Comparison of ENCODE assay signal across 1 cellular context in the genomic region with DNA sequence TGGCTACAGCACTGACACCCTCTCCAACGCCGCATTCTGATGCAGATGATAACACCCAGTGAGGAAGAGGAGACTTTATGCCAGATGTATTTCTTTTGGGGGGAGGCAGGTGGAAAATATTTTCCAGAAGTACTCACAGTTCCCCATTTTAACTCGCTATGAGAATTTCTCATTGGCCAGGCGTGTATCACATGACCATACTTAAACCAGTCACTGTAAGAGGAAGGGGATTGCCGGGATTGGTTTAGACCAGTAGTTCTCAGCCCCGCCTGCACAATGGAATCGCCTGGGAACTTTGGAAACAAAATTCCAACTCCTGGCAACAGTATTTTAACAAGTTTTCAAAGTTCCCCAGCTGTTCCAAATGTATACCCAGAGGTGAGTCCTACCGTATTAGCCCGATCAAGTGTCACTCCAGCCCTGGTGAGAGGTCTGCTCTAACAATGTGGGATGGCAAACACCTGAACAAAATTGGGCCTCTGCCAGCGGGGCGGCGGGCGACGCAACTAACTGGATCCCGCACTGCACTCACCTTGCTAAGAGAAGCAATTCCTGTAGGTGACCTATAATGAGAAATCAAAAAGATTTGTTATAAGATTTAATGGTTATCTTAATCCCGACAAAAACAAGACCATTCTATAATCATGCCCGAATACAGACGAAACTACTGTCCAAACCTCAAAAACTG.
TF ChIP-seq lines count a peak whose summit lies in the region.

No MANE protein-coding gene starts in this region.

TF ChIP-seq in HepG2, 621 proteins besides CTCF, POLR2A, EP300 and RAD21 (continued from another document):
- no peak for TF ChIP-seq ZNF253 (CRISPR knock-in tag; IDR thresholded peaks at IDR 0.05; ENCODE audit: borderline replicate concordance)
- TF ChIP-seq ZNF160 (CRISPR knock-in tag; IDR thresholded peaks at IDR 0.05): no peak
- no peak for TF ChIP-seq ELF3 (CRISPR knock-in tag; IDR thresholded peaks at IDR 0.05)
- TF ChIP-seq ZSCAN21 (CRISPR knock-in tag; IDR thresholded peaks at IDR 0.05; ENCODE audit: borderline replicate concordance): no peak
- no peak for TF ChIP-seq TGIF2 (CRISPR knock-in tag; IDR thresholded peaks at IDR 0.05)
- TF ChIP-seq, protein P1, sequence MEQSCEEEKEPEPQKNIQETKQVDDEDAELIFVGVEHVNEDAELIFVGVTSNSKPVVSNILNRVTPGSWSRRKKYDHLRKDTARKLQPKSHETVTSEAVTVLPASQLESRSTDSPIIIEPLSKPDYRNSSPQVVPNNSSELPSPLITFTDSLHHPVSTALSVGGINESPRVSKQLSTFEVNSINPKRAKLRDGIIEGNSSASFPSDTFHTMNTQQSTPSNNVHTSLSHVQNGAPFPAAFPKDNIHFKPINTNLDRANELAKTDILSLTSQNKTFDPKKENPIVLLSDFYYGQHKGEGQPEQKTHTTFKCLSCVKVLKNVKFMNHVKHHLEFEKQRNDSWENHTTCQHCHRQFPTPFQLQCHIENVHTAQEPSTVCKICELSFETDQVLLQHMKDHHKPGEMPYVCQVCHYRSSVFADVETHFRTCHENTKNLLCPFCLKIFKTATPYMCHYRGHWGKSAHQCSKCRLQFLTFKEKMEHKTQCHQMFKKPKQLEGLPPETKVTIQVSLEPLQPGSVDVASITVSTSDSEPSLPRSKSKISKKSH (CRISPR knock-in tag; IDR thresholded peaks at IDR 0.05; ENCODE audit: borderline replicate concordance): no peak
- no peak for TF ChIP-seq KMT2B (CRISPR knock-in tag; IDR thresholded peaks at IDR 0.05)
- TF ChIP-seq ZFP36L2 (CRISPR knock-in tag; IDR thresholded peaks at IDR 0.05): no peak
- TF ChIP-seq ZNF546 (CRISPR knock-in tag; conservative IDR thresholded peaks at IDR 0.05): no peak
- no peak for TF ChIP-seq YEATS2 (CRISPR knock-in tag; IDR thresholded peaks at IDR 0.05; ENCODE audit: borderline replicate concordance)
- TF ChIP-seq, protein P2, sequence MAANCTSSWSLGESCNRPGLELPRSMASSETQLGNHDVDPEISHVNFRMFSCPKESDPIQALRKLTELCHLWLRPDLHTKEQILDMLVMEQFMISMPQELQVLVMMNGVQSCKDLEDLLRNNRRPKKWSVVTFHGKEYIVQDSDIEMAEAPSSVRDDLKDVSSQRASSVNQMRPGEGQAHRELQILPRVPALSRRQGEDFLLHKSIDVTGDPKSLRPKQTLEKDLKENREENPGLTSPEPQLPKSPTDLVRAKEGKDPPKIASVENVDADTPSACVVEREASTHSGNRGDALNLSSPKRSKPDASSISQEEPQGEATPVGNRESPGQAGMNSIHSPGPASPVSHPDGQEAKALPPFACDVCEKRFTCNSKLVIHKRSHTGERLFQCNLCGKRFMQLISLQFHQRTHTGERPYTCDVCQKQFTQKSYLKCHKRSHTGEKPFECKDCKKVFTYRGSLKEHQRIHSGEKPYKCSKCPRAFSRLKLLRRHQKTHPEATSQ (CRISPR knock-in tag; IDR thresholded peaks at IDR 0.05; ENCODE audit: borderline replicate concordance): no peak
- TF ChIP-seq, protein P3, sequence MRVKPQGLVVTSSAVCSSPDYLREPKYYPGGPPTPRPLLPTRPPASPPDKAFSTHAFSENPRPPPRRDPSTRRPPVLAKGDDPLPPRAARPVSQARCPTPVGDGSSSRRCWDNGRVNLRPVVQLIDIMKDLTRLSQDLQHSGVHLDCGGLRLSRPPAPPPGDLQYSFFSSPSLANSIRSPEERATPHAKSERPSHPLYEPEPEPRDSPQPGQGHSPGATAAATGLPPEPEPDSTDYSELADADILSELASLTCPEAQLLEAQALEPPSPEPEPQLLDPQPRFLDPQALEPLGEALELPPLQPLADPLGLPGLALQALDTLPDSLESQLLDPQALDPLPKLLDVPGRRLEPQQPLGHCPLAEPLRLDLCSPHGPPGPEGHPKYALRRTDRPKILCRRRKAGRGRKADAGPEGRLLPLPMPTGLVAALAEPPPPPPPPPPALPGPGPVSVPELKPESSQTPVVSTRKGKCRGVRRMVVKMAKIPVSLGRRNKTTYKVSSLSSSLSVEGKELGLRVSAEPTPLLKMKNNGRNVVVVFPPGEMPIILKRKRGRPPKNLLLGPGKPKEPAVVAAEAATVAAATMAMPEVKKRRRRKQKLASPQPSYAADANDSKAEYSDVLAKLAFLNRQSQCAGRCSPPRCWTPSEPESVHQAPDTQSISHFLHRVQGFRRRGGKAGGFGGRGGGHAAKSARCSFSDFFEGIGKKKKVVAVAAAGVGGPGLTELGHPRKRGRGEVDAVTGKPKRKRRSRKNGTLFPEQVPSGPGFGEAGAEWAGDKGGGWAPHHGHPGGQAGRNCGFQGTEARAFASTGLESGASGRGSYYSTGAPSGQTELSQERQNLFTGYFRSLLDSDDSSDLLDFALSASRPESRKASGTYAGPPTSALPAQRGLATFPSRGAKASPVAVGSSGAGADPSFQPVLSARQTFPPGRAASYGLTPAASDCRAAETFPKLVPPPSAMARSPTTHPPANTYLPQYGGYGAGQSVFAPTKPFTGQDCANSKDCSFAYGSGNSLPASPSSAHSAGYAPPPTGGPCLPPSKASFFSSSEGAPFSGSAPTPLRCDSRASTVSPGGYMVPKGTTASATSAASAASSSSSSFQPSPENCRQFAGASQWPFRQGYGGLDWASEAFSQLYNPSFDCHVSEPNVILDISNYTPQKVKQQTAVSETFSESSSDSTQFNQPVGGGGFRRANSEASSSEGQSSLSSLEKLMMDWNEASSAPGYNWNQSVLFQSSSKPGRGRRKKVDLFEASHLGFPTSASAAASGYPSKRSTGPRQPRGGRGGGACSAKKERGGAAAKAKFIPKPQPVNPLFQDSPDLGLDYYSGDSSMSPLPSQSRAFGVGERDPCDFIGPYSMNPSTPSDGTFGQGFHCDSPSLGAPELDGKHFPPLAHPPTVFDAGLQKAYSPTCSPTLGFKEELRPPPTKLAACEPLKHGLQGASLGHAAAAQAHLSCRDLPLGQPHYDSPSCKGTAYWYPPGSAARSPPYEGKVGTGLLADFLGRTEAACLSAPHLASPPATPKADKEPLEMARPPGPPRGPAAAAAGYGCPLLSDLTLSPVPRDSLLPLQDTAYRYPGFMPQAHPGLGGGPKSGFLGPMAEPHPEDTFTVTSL (CRISPR knock-in tag; IDR thresholded peaks at IDR 0.05; ENCODE audit: borderline replicate concordance): no peak
- no peak for TF ChIP-seq ZNF792 (CRISPR knock-in tag; IDR thresholded peaks at IDR 0.05)
- TF ChIP-seq, protein P4, sequence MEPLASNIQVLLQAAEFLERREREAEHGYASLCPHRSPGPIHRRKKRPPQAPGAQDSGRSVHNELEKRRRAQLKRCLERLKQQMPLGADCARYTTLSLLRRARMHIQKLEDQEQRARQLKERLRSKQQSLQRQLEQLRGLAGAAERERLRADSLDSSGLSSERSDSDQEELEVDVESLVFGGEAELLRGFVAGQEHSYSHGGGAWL (CRISPR knock-in tag; IDR thresholded peaks at IDR 0.05): no peak
- TF ChIP-seq, protein P5, sequence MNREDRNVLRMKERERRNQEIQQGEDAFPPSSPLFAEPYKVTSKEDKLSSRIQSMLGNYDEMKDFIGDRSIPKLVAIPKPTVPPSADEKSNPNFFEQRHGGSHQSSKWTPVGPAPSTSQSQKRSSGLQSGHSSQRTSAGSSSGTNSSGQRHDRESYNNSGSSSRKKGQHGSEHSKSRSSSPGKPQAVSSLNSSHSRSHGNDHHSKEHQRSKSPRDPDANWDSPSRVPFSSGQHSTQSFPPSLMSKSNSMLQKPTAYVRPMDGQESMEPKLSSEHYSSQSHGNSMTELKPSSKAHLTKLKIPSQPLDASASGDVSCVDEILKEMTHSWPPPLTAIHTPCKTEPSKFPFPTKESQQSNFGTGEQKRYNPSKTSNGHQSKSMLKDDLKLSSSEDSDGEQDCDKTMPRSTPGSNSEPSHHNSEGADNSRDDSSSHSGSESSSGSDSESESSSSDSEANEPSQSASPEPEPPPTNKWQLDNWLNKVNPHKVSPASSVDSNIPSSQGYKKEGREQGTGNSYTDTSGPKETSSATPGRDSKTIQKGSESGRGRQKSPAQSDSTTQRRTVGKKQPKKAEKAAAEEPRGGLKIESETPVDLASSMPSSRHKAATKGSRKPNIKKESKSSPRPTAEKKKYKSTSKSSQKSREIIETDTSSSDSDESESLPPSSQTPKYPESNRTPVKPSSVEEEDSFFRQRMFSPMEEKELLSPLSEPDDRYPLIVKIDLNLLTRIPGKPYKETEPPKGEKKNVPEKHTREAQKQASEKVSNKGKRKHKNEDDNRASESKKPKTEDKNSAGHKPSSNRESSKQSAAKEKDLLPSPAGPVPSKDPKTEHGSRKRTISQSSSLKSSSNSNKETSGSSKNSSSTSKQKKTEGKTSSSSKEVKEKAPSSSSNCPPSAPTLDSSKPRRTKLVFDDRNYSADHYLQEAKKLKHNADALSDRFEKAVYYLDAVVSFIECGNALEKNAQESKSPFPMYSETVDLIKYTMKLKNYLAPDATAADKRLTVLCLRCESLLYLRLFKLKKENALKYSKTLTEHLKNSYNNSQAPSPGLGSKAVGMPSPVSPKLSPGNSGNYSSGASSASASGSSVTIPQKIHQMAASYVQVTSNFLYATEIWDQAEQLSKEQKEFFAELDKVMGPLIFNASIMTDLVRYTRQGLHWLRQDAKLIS (CRISPR knock-in tag; IDR thresholded peaks at IDR 0.05): no peak
- TF ChIP-seq ZNF558 (CRISPR knock-in tag; IDR thresholded peaks at IDR 0.05; ENCODE audit: borderline replicate concordance): no peak
- TF ChIP-seq, protein P6, sequence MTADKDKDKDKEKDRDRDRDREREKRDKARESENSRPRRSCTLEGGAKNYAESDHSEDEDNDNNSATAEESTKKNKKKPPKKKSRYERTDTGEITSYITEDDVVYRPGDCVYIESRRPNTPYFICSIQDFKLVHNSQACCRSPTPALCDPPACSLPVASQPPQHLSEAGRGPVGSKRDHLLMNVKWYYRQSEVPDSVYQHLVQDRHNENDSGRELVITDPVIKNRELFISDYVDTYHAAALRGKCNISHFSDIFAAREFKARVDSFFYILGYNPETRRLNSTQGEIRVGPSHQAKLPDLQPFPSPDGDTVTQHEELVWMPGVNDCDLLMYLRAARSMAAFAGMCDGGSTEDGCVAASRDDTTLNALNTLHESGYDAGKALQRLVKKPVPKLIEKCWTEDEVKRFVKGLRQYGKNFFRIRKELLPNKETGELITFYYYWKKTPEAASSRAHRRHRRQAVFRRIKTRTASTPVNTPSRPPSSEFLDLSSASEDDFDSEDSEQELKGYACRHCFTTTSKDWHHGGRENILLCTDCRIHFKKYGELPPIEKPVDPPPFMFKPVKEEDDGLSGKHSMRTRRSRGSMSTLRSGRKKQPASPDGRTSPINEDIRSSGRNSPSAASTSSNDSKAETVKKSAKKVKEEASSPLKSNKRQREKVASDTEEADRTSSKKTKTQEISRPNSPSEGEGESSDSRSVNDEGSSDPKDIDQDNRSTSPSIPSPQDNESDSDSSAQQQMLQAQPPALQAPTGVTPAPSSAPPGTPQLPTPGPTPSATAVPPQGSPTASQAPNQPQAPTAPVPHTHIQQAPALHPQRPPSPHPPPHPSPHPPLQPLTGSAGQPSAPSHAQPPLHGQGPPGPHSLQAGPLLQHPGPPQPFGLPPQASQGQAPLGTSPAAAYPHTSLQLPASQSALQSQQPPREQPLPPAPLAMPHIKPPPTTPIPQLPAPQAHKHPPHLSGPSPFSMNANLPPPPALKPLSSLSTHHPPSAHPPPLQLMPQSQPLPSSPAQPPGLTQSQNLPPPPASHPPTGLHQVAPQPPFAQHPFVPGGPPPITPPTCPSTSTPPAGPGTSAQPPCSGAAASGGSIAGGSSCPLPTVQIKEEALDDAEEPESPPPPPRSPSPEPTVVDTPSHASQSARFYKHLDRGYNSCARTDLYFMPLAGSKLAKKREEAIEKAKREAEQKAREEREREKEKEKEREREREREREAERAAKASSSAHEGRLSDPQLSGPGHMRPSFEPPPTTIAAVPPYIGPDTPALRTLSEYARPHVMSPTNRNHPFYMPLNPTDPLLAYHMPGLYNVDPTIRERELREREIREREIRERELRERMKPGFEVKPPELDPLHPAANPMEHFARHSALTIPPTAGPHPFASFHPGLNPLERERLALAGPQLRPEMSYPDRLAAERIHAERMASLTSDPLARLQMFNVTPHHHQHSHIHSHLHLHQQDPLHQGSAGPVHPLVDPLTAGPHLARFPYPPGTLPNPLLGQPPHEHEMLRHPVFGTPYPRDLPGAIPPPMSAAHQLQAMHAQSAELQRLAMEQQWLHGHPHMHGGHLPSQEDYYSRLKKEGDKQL (CRISPR knock-in tag; IDR thresholded peaks at IDR 0.05; ENCODE audit: low read depth): no peak
- no peak for TF ChIP-seq KDM5B (CRISPR knock-in tag; IDR thresholded peaks at IDR 0.05; ENCODE audit: borderline replicate concordance)
TF ChIP-seq in HepG2: peak in this region for 0.
